Comparison of ENCODE assay signal across 1 cellular context in genomic region chr14:28761438-28762289, GRCh38.
TF ChIP-seq lines count a peak whose summit lies in the region.

No MANE protein-coding gene starts in this region.

TF ChIP-seq in HepG2, 621 proteins besides CTCF, POLR2A, EP300 and RAD21:
- TF ChIP-seq ZBTB7B (CRISPR knock-in tag; IDR thresholded peaks at IDR 0.05) (no peak), ZBTB40 (IDR thresholded peaks at IDR 0.05) (no peak), ZBTB40 (CRISPR knock-in tag; IDR thresholded peaks at IDR 0.05) (0 out of 2 replicates have a peak, but pooled peaks have one; percentile 29), CHD2 (IDR thresholded peaks at IDR 0.05; ENCODE audit: low read depth, low read length) (no peak), HNF4A (CRISPR knock-in tag; IDR thresholded peaks at IDR 0.05) (peak; percentile 39), ZNF143 (CRISPR knock-in tag; IDR thresholded peaks at IDR 0.05) (0 out of 2 replicates have a peak, but pooled peaks have one; percentile 24), HNRNPLL (IDR thresholded peaks at IDR 0.05; ENCODE audit: low read depth, low read length, poor library complexity, severe bottlenecking) (peak; percentile 28), MIER2 (CRISPR knock-in tag; IDR thresholded peaks at IDR 0.05) (no peak), ZKSCAN1 (IDR thresholded peaks at IDR 0.05; ENCODE audit: low read length) (no peak), ZNF430 (CRISPR knock-in tag; IDR thresholded peaks at IDR 0.05) (peak; percentile 59; the same call in 1 of the 2 replicates), CEBPB (IDR thresholded peaks at IDR 0.05; ENCODE audit: borderline replicate concordance, low read depth, low read length) (peak; percentile 58; the same call in 1 of the 2 replicates), ZMYM4 (CRISPR knock-in tag; IDR thresholded peaks at IDR 0.05) (0 out of 2 replicates have a peak, but pooled peaks have one; percentile 21)
- TF ChIP-seq, protein P1, sequence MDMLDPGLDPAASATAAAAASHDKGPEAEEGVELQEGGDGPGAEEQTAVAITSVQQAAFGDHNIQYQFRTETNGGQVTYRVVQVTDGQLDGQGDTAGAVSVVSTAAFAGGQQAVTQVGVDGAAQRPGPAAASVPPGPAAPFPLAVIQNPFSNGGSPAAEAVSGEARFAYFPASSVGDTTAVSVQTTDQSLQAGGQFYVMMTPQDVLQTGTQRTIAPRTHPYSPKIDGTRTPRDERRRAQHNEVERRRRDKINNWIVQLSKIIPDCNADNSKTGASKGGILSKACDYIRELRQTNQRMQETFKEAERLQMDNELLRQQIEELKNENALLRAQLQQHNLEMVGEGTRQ (IDR thresholded peaks at IDR 0.05; ENCODE audit: low read depth, low read length): no peak
- TF ChIP-seq, protein P1 (CRISPR knock-in tag; IDR thresholded peaks at IDR 0.05; ENCODE audit: borderline replicate concordance): 0 out of 2 replicates have a peak, but pooled peaks have one; percentile 34
TF ChIP-seq in HepG2: peak in this region for 8.
